ENCODE assay signal across 8 cellular contexts in the genomic region with DNA sequence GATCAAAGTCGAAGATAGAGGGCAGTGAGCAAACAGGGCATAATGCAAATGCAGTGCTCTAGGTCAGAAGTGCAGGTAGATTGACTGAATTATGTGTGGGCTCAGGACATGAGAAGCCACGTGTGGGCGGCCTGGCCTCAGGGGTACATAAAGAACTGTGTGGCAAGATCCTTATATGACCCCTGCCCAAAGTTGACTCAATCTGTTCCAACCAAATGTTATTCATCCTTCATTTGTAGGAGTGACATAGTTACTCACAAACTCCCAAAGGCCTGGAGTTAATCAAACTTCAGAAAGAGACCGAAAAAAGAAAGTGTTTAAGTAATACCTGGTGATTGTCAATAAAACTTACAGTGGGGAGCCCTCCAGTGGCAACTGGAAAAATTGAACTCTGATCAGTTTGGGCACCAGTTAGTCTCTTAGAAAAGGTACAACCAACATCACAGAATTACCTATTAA.
DNase-seq lines count a peak whose midpoint lies in the region; ATAC-seq and TF ChIP-seq lines count a peak whose summit lies in the region.

No MANE protein-coding gene starts in this region.

- no peak overlapping the region for H3K27ac Mint-ChIP-seq in nephron progenitor cell

- DNase-seq in activated T-cell treated with anti-CD3 and anti-CD28 coated beads for 48 hours (ENCODE audit: low read depth) (peak; percentile 6), activated T-cell treated with anti-CD3 and anti-CD28 coated beads for 4 hours (no peak), LNCaP clone FGC (ENCODE audit: low read depth) (no peak), cardiac fibroblast (ENCODE audit: low read depth in 2 of 2) (peak; percentile 67 to 70), nephron progenitor cell (no peak), DMS153 treated with DMSO at 0.1 percent for 48 hours (lab: John Stamatoyannopoulos, UW; ENCODE audit: unreplicated experiment) (no peak), DMS153 (lab: John Stamatoyannopoulos, UW) (no peak)

- H3K36me3 Mint-ChIP-seq in nephron progenitor cell (ENCODE audit: low read depth): no peaks in the 10 kb centered on the region

- H3K4me1 Mint-ChIP-seq in nephron progenitor cell: peaks cover 5% of the 10 kb centered on the region

- TF ChIP-seq CTCF in LNCaP clone FGC (IDR thresholded peaks at IDR 0.05; ENCODE audit: control insufficient read depth, extremely low read depth, insufficient read depth) (peak; percentile 63), cardiac fibroblast (IDR thresholded peaks at IDR 0.05; ENCODE audit: low read depth, low read length) (peak; percentile 56), nephron progenitor cell (IDR thresholded peaks at IDR 0.05) (peak; percentile 30)

- no peaks in the 10 kb centered on the region for H3K9me3 Mint-ChIP-seq in nephron progenitor cell

- no peak overlapping the region for H3K4me3 Mint-ChIP-seq in nephron progenitor cell

- no peak overlapping the region for H3K4me3 ChIP-seq in LNCaP clone FGC (ENCODE audit: low read depth, low read length)
- H3K4me3 ChIP-seq in cardiac fibroblast (replicated peaks in 1 of 2; ENCODE audit: low read depth in 2 of 2, low read length in 2 of 2): no peak overlapping the region

- peaks cover 4% of the 10 kb centered on the region for H3K27me3 Mint-ChIP-seq in nephron progenitor cell (ENCODE audit: low read depth, poor library complexity)

- no peak for ATAC-seq in GM19455 (IDR thresholded peaks at IDR 0.05; ENCODE audit: unreplicated experiment)

Comparison
In these comparisons a context has a peak if more than half of its experiments do, and no peak if none do; other contexts are left out.
1. DNase-seq: peak in activated T-cell treated with anti-CD3 and anti-CD28 coated beads for 48 hours (single experiment) and cardiac fibroblast (2 of 2); none in activated T-cell treated with anti-CD3 and anti-CD28 coated beads for 4 hours (single experiment), LNCaP clone FGC (single experiment), nephron progenitor cell (single experiment), DMS153 treated with DMSO at 0.1 percent for 48 hours (single experiment) and DMS153 (single experiment).
2. Peak in every context shown above with its lines, with median percentiles within 50 percentile points of each other: CTCF ChIP-seq.